Comparison of ENCODE assay signal across 18 cellular contexts in genomic region chr22:29693151-29693550, GRCh38. TPM values are rescaled to one million over a fixed set of nuclear protein-coding genes. Genes with fewer than 3 reads are reported as not detected.
A peak's percentile ranks its signal among the peaks of the same experiment; 100 is the strongest.
DNase-seq lines count a peak whose midpoint lies in the region; ATAC-seq and TF ChIP-seq lines count a peak whose summit lies in the region.
"Had no signal": no experiment of that assay in that cellular context is flagged by ENCODE, and none has a peak within 500 bp of the region (broad histone marks: within the 10 kb centered on the region; RNA-seq: fewer than 3 reads in every experiment).

No MANE protein-coding gene starts in this region.

- TF ChIP-seq CTCF in RWPE1 (conservative IDR thresholded peaks at IDR 0.05; ENCODE audit: low read depth) = no peak
- no peak for TF ChIP-seq CTCF in fibroblast of the aortic adventitia (IDR thresholded peaks at IDR 0.05; ENCODE audit: insufficient read depth, low read length)

- peak; percentile 14 for ATAC-seq in sciatic nerve
- no peak for ATAC-seq in HG03378 (IDR thresholded peaks at IDR 0.05; ENCODE audit: unreplicated experiment)
- no peak for ATAC-seq in HG02588 (IDR thresholded peaks at IDR 0.05; ENCODE audit: unreplicated experiment)
- ATAC-seq: PC-3 had no signal

- no peak overlapping the region for H3K4me3 ChIP-seq in fibroblast of the aortic adventitia (ENCODE audit: low read depth, low read length)
- H3K4me3 ChIP-seq: SJCRH30 had no signal

- peak overlapping the region; percentile 15 for H3K27ac ChIP-seq in RWPE1
- H3K27ac ChIP-seq: SJCRH30 had no signal

- DNase-seq in NCI-H446 (lab: John Stamatoyannopoulos, UW) = peak; percentile 49 to 75
- DNase-seq in RWPE1 (ENCODE audit: low spot score) = no peak
- peak; percentile 29 for DNase-seq in fibroblast of the aortic adventitia (ENCODE audit: low read depth)
- no peak for DNase-seq in sciatic nerve (ENCODE audit: low spot score)
- no peak for DNase-seq in iPS-NIHi11 (ENCODE audit: low spot score)
- DNase-seq: ACHN, H7, HFFc6, Karpas-422, NCI-H1417 treated with DMSO at 0.1 percent for 48 hours, NCI-H187 treated with DMSO at 0.1 percent for 48 hours, NCI-H2227 treated with DMSO at 0.1 percent for 48 hours, NCI-H524 treated with DMSO at 0.1 percent for 48 hours, PC-3, SJCRH30 had no signal

- POLR2A ChIA-PET in RWPE1 (lab: Yijun Ruan, JAX; ENCODE audit: low non-redundant PET) = no interaction called here

- CTCF ChIA-PET in RWPE1 (lab: Yijun Ruan, JAX) = no interaction called here

- intact Hi-C loops in sciatic nerve (cut with DNase I) = no loop called here

RNA-seq across cellular contexts. Expression of gene CABP7, which starts 26.7 kb away (rescaled TPM):
- total RNA-seq in fibroblast of the aortic adventitia (ENCODE audit: low replicate concordance) = not detected in 2 replicates
- total RNA-seq in sciatic nerve = not detected
- total RNA-seq: H7, HFFc6, MCF 10A had no signal

Comparison
In these comparisons a context has a peak if more than half of its experiments do, and no peak if none do; other contexts are left out.
1. DNase-seq: peak in NCI-H446 (2 of 2) and fibroblast of the aortic adventitia (single experiment); none in RWPE1 (single experiment), sciatic nerve (single experiment) and iPS-NIHi11 (single experiment).